ENCODE assay signal across 37 cellular contexts in the genomic region with DNA sequence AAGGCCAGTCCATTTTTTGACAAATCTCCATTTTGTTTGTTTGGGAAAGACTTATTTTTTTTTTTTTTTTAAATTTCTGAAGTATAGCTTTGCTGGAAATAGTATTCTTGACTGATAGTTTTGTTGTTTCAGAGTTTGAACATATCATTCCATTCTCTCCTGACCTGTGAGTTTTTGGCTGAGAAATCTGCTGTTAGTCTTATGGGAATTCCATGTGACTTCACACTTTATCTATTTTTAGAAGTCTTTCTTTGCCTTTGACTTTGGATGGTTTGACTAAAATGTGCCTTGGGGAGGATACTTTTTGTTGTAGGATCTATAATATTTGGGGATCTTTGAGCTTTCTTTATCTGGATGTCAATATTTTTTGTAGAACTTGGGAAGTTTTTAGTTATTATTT. TPM values are rescaled to one million over a fixed set of nuclear protein-coding genes. Genes with fewer than 3 reads are reported as not detected.
"Had no signal": no experiment of that assay in that cellular context is flagged by ENCODE, and none has a peak within 500 bp of the region (broad histone marks: within the 10 kb centered on the region; RNA-seq: fewer than 3 reads in every experiment).

No MANE protein-coding gene starts in this region.

- H3K4me1 Mint-ChIP-seq: activated CD4-positive, alpha-beta memory T cell treated with anti-CD3 and anti-CD28 coated beads, Interleukin-2, amount 10 ng/mL, durations not matched to agents 7 days and 5 days; activated CD4-positive, alpha-beta T cell treated with anti-CD3 and anti-CD28 coated beads, Interleukin-2, amount 10 ng/mL, durations not matched to agents 7 days and 5 days; activated T-helper 17 cell treated with anti-CD3 and anti-CD28 coated beads, Interleukin-2, amount 50 U/mL, for 72 hours; central memory CD8-positive, alpha-beta T cell; T-helper 17 cell had no signal

- DNase-seq: activated CD4-positive, alpha-beta memory T cell treated with anti-CD3 and anti-CD28 coated beads, Interleukin-2, amount 10 ng/mL, durations not matched to agents 7 days and 5 days; activated CD4-positive, alpha-beta T cell treated with anti-CD3 and anti-CD28 coated beads for 4 hours; activated CD4-positive, alpha-beta T cell treated with anti-CD3 and anti-CD28 coated beads, Interleukin-2, amount 10 ng/mL, durations not matched to agents 7 days and 5 days; activated CD4-positive, alpha-beta T cell treated with anti-CD3 and anti-CD28 coated beads, Interleukin-2, amount 50 U/mL, for 4 hours; activated CD4-positive, CD25-positive, alpha-beta regulatory T cell; activated CD4-positive, CD25-positive, alpha-beta regulatory T cell treated with anti-CD3 and anti-CD28 coated beads, Interleukin-2, amount 50 U/mL, for 72 hours; activated CD8-positive, alpha-beta memory T cell treated with anti-CD3 and anti-CD28 coated beads for 24 hours; activated effector memory CD4-positive, alpha-beta T cell treated with Interleukin-2 at 50 U/mL for 16 hours; activated gamma-delta T cell treated with Interleukin-2 at 50 U/mL for 16 hours; activated naive CD4-positive, alpha-beta T cell treated with anti-CD3 and anti-CD28 coated beads, Interleukin-2, amount 50 U/mL, for 16 hours; activated naive CD4-positive, alpha-beta T cell treated with Interleukin-2 at 50 U/mL for 16 hours; activated T-cell treated with anti-CD3 and anti-CD28 coated beads, Interleukin-2, amount 50 U/mL, for 4 hours; amniotic stem cell; anterior cingulate cortex; brain microvascular endothelial cell; dorsolateral prefrontal cortex; effector memory CD4-positive, alpha-beta T cell; erythroblast; foreskin keratinocyte; gastrocnemius medialis; heart right ventricle; T-helper 17 cell; T1000; WERI-Rb-1 had no signal

- H3K4me1 ChIP-seq: esophagus muscularis mucosa, foreskin keratinocyte, gastrocnemius medialis, heart right ventricle had no signal

- H3K4me3 ChIP-seq: coronary artery, dorsolateral prefrontal cortex, esophagus muscularis mucosa, gastrocnemius medialis, heart right ventricle, hepatocyte had no signal

- FAIRE-seq: astrocyte, bronchial epithelial cell had no signal

- H3K36me3 ChIP-seq: brain microvascular endothelial cell, esophagus muscularis mucosa, gastrocnemius medialis, heart right ventricle, WERI-Rb-1 had no signal

- H3K4me3 Mint-ChIP-seq: activated CD4-positive, alpha-beta memory T cell treated with anti-CD3 and anti-CD28 coated beads, Interleukin-2, amount 10 ng/mL, durations not matched to agents 7 days and 5 days; activated CD4-positive, alpha-beta T cell treated with anti-CD3 and anti-CD28 coated beads, Interleukin-2, amount 10 ng/mL, durations not matched to agents 7 days and 5 days; activated naive CD8-positive, alpha-beta T cell; activated T-cell treated with anti-CD3 and anti-CD28 coated beads, Interleukin-2, amount 50 U/mL, for 4 hours; activated T-helper 17 cell treated with anti-CD3 and anti-CD28 coated beads, Interleukin-2, amount 50 U/mL, for 72 hours; central memory CD8-positive, alpha-beta T cell; dendritic cell treated with granulocyte-macrophage colony-stimulating factor and Interleukin-4, amounts not matched to agents 40 ng/mL and 50 ng/mL, for 4 days; T-helper 17 cell; T-helper 2 cell treated with Interferon-gamma antibody and Interleukin-4, amounts not matched to agents 5 μg/mL and 100 μg/mL, for 36 hours had no signal

- H3K79me2 ChIP-seq: hepatocyte had no signal

- H3K4me2 ChIP-seq: hepatocyte had no signal

- H3K9me3 ChIP-seq: gastrocnemius medialis had no signal

- H3K36me3 Mint-ChIP-seq: activated naive CD8-positive, alpha-beta T cell had no signal

- ATAC-seq: activated T-cell treated with anti-CD3 and anti-CD28 coated beads, Interleukin-2, amount 50 U/mL, for 4 hours; activated T-helper 17 cell treated with anti-CD3 and anti-CD28 coated beads, Interleukin-2, amount 50 U/mL, for 72 hours; foreskin keratinocyte; gastrocnemius medialis; heart right ventricle; T-helper 17 cell had no signal

- H2AFZ ChIP-seq: hepatocyte had no signal

- H3K27ac Mint-ChIP-seq: activated CD4-positive, alpha-beta memory T cell treated with anti-CD3 and anti-CD28 coated beads, Interleukin-2, amount 10 ng/mL, durations not matched to agents 7 days and 5 days; activated CD4-positive, alpha-beta T cell treated with anti-CD3 and anti-CD28 coated beads, Interleukin-2, amount 10 ng/mL, durations not matched to agents 7 days and 5 days; activated naive CD8-positive, alpha-beta T cell; activated T-helper 17 cell treated with anti-CD3 and anti-CD28 coated beads, Interleukin-2, amount 50 U/mL, for 72 hours; dendritic cell treated with granulocyte-macrophage colony-stimulating factor and Interleukin-4, amounts not matched to agents 40 ng/mL and 50 ng/mL, for 4 days; T-helper 17 cell; T-helper 2 cell treated with Interferon-gamma antibody and Interleukin-4, amounts not matched to agents 5 μg/mL and 100 μg/mL, for 36 hours had no signal

- H3K27ac ChIP-seq: brain microvascular endothelial cell, coronary artery, dorsolateral prefrontal cortex, esophagus muscularis mucosa, foreskin keratinocyte, gastrocnemius medialis, heart right ventricle, hepatocyte, WERI-Rb-1 had no signal

- H3K27me3 Mint-ChIP-seq: activated CD4-positive, alpha-beta memory T cell treated with anti-CD3 and anti-CD28 coated beads, Interleukin-2, amount 10 ng/mL, durations not matched to agents 7 days and 5 days; activated CD4-positive, alpha-beta T cell treated with anti-CD3 and anti-CD28 coated beads, Interleukin-2, amount 10 ng/mL, durations not matched to agents 7 days and 5 days; activated naive CD8-positive, alpha-beta T cell; activated T-helper 17 cell treated with anti-CD3 and anti-CD28 coated beads, Interleukin-2, amount 50 U/mL, for 72 hours; central memory CD8-positive, alpha-beta T cell; dendritic cell treated with granulocyte-macrophage colony-stimulating factor and Interleukin-4, amounts not matched to agents 40 ng/mL and 50 ng/mL, for 4 days; T-helper 17 cell had no signal

- H3K27me3 ChIP-seq: brain microvascular endothelial cell, dorsolateral prefrontal cortex, esophagus muscularis mucosa, foreskin keratinocyte, gastrocnemius medialis, heart right ventricle, hepatocyte had no signal

RNA-seq across cellular contexts. Expression of gene ADAM29, which starts 10.7 kb away (rescaled TPM):
- total RNA-seq: activated CD4-positive, alpha-beta memory T cell treated with anti-CD3 and anti-CD28 coated beads, Interleukin-2, amount 10 ng/mL, durations not matched to agents 7 days and 5 days; activated CD4-positive, alpha-beta T cell treated with anti-CD3 and anti-CD28 coated beads, Interleukin-2, amount 10 ng/mL, durations not matched to agents 7 days and 5 days; activated T-cell treated with anti-CD3 and anti-CD28 coated beads, Interleukin-2, amount 50 U/mL, for 4 hours; activated T-helper 17 cell treated with anti-CD3 and anti-CD28 coated beads, Interleukin-2, amount 50 U/mL, for 72 hours; astrocyte; bronchial epithelial cell; cardiac septum; esophagus muscularis mucosa; foreskin keratinocyte; gastrocnemius medialis; glomerular endothelial cell; heart right ventricle; hepatocyte; T-helper 17 cell had no signal
- polyA plus RNA-seq: adipose tissue, foreskin keratinocyte, heart right ventricle, hepatocyte had no signal
